In the genomic region with DNA sequence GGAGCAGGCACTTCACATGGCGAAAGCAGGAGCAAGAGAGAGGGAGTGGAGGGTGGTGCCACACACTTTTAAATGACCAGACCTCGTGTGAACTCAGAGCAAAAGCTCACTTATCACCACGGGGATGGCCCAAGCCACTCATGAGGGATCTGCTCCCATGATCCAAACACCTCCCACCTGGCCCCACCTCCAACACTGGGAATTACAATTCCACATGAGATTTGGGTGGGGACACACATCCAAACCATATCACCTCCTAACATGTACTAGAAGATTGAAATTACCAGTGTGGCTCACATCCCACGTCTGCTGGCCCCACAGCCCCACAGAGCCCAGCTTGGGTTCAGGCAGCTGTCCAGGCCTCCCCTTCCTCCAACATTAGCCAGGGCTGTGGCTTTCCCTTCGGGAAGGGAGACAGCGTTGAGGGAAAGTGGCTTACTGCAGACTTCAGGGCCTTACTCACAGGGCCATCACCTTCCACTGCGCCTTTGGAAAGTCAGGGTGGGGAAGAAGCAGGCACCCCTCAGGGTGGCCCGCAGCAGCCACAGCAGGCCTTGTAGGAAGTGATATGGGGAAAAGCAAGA, we compare ENCODE assay signal across 20 cellular contexts. TPM values are rescaled to one million over a fixed set of nuclear protein-coding genes. Genes with fewer than 3 reads are reported as not detected.
"Had no signal": no experiment of that assay in that cellular context is flagged by ENCODE, and none has a peak within 500 bp of the region (broad histone marks: within the 10 kb centered on the region; RNA-seq: fewer than 3 reads in every experiment).

No MANE protein-coding gene starts in this region.

- H3K27me3 ChIP-seq: adrenal gland, cardiac muscle cell, gastrocnemius medialis, heart left ventricle, upper lobe of right lung had no signal

- H3K36me3 ChIP-seq: gastrocnemius medialis, upper lobe of right lung had no signal

- H3K27me3 Mint-ChIP-seq: activated CD4-positive, alpha-beta T cell treated with anti-CD3 and anti-CD28 coated beads, Interleukin-2, amount 10 ng/mL, durations not matched to agents 24 days and 14 days; activated naive CD4-positive, alpha-beta T cell treated with anti-CD3 and anti-CD28 coated beads, Interleukin-2, amount 50 U/mL, for 24 hours; stimulated activated naive CD8-positive, alpha-beta T cell treated with anti-CD3 and anti-CD28 coated beads, Interleukin-15, amount 100 ng/mL, for 72 hours had no signal

- H3K27ac Mint-ChIP-seq: activated CD4-positive, alpha-beta T cell treated with anti-CD3 and anti-CD28 coated beads, Interleukin-2, amount 10 ng/mL, durations not matched to agents 24 days and 14 days; activated CD8-positive, alpha-beta T cell treated with anti-CD3 and anti-CD28 coated beads, Interleukin-2, amount 10 ng/mL, durations not matched to agents 7 days and 5 days; activated naive CD4-positive, alpha-beta T cell treated with anti-CD3 and anti-CD28 coated beads, Interleukin-2, amount 50 U/mL, for 24 hours; stimulated activated naive CD8-positive, alpha-beta T cell treated with anti-CD3 and anti-CD28 coated beads, Interleukin-15, amount 100 ng/mL, for 72 hours; T-helper 2 cell treated with Interferon-gamma antibody and Interleukin-4, amounts not matched to agents 5 μg/mL and 100 μg/mL, for 36 hours had no signal

- H3K4me3 Mint-ChIP-seq: activated CD4-positive, alpha-beta T cell treated with anti-CD3 and anti-CD28 coated beads, Interleukin-2, amount 10 ng/mL, durations not matched to agents 24 days and 14 days; activated CD8-positive, alpha-beta T cell treated with anti-CD3 and anti-CD28 coated beads, Interleukin-2, amount 10 ng/mL, durations not matched to agents 7 days and 5 days; activated naive CD4-positive, alpha-beta T cell treated with anti-CD3 and anti-CD28 coated beads, Interleukin-2, amount 50 U/mL, for 24 hours; stimulated activated naive CD8-positive, alpha-beta T cell treated with anti-CD3 and anti-CD28 coated beads, Interleukin-15, amount 100 ng/mL, for 72 hours; T-helper 2 cell treated with Interferon-gamma antibody and Interleukin-4, amounts not matched to agents 5 μg/mL and 100 μg/mL, for 36 hours had no signal

- H3K9me3 ChIP-seq: adrenal gland, gastrocnemius medialis, heart left ventricle, upper lobe of right lung had no signal

- H3K36me3 Mint-ChIP-seq: activated naive CD4-positive, alpha-beta T cell treated with anti-CD3 and anti-CD28 coated beads, Interleukin-2, amount 50 U/mL, for 24 hours; naive B cell had no signal

- H3K9me3 Mint-ChIP-seq: activated CD4-positive, alpha-beta T cell treated with anti-CD3 and anti-CD28 coated beads, Interleukin-2, amount 10 ng/mL, durations not matched to agents 24 days and 14 days; activated naive CD4-positive, alpha-beta T cell treated with anti-CD3 and anti-CD28 coated beads, Interleukin-2, amount 50 U/mL, for 24 hours; stimulated activated naive CD8-positive, alpha-beta T cell treated with anti-CD3 and anti-CD28 coated beads, Interleukin-15, amount 100 ng/mL, for 72 hours; T-helper 2 cell treated with Interferon-gamma antibody and Interleukin-4, amounts not matched to agents 5 μg/mL and 100 μg/mL, for 36 hours had no signal

- H3K27ac ChIP-seq: adrenal gland, cardiac muscle cell, upper lobe of right lung had no signal

- H3K4me2 ChIP-seq: smooth muscle cell had no signal

- ATAC-seq: activated CD8-positive, alpha-beta T cell treated with anti-CD3 and anti-CD28 coated beads, Interleukin-2, amount 10 ng/mL, durations not matched to agents 7 days and 5 days; gastrocnemius medialis; heart left ventricle; stimulated activated naive CD8-positive, alpha-beta T cell treated with anti-CD3 and anti-CD28 coated beads, Interleukin-15, amount 100 ng/mL, for 72 hours; upper lobe of right lung had no signal

- DNase-seq: activated CD4-positive, alpha-beta T cell treated with anti-CD3 and anti-CD28 coated beads, Interleukin-2, amount 10 ng/mL, durations not matched to agents 24 days and 14 days; activated CD4-positive, CD25-positive, alpha-beta regulatory T cell; activated CD8-positive, alpha-beta memory T cell treated with anti-CD3 and anti-CD28 coated beads, Interleukin-2, amount 50 U/mL, for 4 hours; activated CD8-positive, alpha-beta T cell treated with anti-CD3 and anti-CD28 coated beads, Interleukin-2, amount 10 ng/mL, durations not matched to agents 7 days and 5 days; activated effector memory CD4-positive, alpha-beta T cell treated with anti-CD3 and anti-CD28 coated beads, Interleukin-2, amount 50 U/mL, for 16 hours; activated T-cell treated with anti-CD3 and anti-CD28 coated beads, Interleukin-2, amount 50 U/mL, for 48 hours; adrenal gland; erythroblast; gastrocnemius medialis; heart left ventricle; midbrain; naive B cell; stimulated activated naive CD8-positive, alpha-beta T cell treated with anti-CD3 and anti-CD28 coated beads, Interleukin-15, amount 100 ng/mL, for 72 hours; upper lobe of right lung had no signal

- H3K4me3 ChIP-seq: adrenal gland, cardiac muscle cell, gastrocnemius medialis, heart left ventricle, lung, smooth muscle cell, upper lobe of right lung had no signal

RNA-seq across cellular contexts. Expression of gene DEPP1, which starts 7.7 kb away (rescaled TPM):
- total RNA-seq: activated CD8-positive, alpha-beta T cell treated with anti-CD3 and anti-CD28 coated beads, Interleukin-2, amount 10 ng/mL, durations not matched to agents 7 days and 5 days had no signal

RNA-seq across cellular contexts. Expression of gene TMEM72, which starts 59.8 kb away (rescaled TPM):
- total RNA-seq: activated CD4-positive, alpha-beta T cell treated with anti-CD3 and anti-CD28 coated beads, Interleukin-2, amount 10 ng/mL, durations not matched to agents 24 days and 14 days; activated CD8-positive, alpha-beta T cell treated with anti-CD3 and anti-CD28 coated beads, Interleukin-2, amount 10 ng/mL, durations not matched to agents 7 days and 5 days; adrenal gland; gastrocnemius medialis; smooth muscle cell; temporal lobe; upper lobe of right lung had no signal
- polyA plus RNA-seq: adrenal gland, heart left ventricle, smooth muscle cell had no signal
